ENCODE assay signal across 9 cellular contexts in the genomic region with DNA sequence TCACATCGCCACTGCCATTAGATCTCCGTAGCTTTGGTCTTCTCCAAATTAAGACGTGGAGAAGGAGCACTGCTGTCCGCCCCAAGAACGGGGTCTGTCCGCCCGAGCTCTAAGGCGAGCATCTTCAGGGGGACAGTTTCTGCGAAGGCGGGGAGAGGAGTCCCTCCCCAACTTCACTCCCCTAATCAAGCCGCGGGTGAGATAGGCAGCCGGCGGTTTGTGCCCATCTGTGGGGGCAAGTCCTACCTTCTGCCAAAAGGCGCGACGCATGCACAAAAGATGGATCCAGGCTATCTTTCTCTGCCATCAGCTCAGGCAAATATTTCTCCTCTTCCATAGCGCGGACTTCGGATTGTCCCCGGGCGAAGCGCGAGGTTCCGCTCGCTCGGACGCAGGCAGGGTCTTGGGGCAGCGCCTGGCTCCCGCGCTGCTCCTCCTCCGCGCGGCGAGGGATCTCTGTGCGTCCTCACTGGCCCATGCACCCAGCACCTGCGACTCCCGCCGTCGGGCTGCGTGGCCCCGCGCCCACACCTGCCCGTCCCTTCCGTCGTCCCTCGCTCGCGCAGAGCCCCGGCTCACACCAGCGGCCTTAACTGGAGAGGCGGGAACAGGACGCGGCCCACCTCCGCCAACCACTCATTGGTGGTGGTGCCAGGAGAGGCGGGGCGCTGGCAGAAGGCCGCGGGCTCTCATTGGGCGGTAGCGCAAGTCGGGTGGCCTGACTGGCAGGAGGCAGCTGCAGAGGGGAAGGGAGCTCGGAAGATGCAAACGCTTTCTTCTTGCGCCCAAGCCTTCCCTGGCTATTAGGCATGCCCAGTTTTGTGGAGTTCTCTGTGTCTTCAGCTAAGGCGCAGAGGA. TPM values are rescaled to one million over a fixed set of nuclear protein-coding genes. Genes with fewer than 3 reads are reported as not detected.
DNase-seq lines count a peak whose midpoint lies in the region; ATAC-seq and TF ChIP-seq lines count a peak whose summit lies in the region.
"Had no signal": no experiment of that assay in that cellular context is flagged by ENCODE, and none has a peak within 500 bp of the region (broad histone marks: within the 10 kb centered on the region; RNA-seq: fewer than 3 reads in every experiment).

A gene (minus strand): TSS at position 614 of the 858 bp plus-strand sequence.

- 3% methylated on average over 64 of the region's 66 CpGs for WGBS in esophagus muscularis mucosa
- 3 to 5% methylated on average over 12 to 62 of the region's 66 CpGs for WGBS in upper lobe of left lung, 2 donors

- peak within 1 kb of the TSS in 1 of 2 donors; percentile 7 for H3K9ac ChIP-seq in mucosa of rectum (ENCODE audit: low read depth in 1 of 2, low read length in 2 of 2)

- DNase-seq in GM12864 (ENCODE audit: low read depth) = peak; percentile 30
- peak; percentile 52 for DNase-seq in HS-5 (ENCODE audit: low read depth)
- DNase-seq in SK-N-DZ (ENCODE audit: low spot score) = peak; percentile 11
- DNase-seq in esophagus muscularis mucosa (ENCODE audit: extremely low spot score) = peak; percentile 93
- peak; percentile 91 to 98 for DNase-seq in upper lobe of left lung
- DNase-seq in cerebellar nuclear complex (lab: John Stamatoyannopoulos, UW) = no peak

- intact Hi-C loops in esophagus muscularis mucosa (cut with DNase I) = no loop called here

- H3K27me3 ChIP-seq in esophagus muscularis mucosa = peaks cover 0 to 21% (median 5%) of the 10 kb centered on the region in 4 donors
- H3K27me3 ChIP-seq in mucosa of rectum (ENCODE audit: control insufficient read depth in 2 of 2, insufficient read depth in 2 of 2, low read length in 2 of 2) = no peaks in the 10 kb centered on the region
- no peaks in the 10 kb centered on the region for H3K27me3 ChIP-seq in upper lobe of left lung

- H3K4me1 ChIP-seq in esophagus muscularis mucosa (peaks cover 0 to 16% (median 15%) of the 10 kb centered on the region in 4 donors), mucosa of rectum (ENCODE audit: control insufficient read depth in 2 of 2, insufficient read depth in 2 of 2, low read length in 2 of 2) (peaks cover 0 to 2% of the 10 kb centered on the region in 2 donors), upper lobe of left lung (peaks cover 0 to 21% (median 11%) of the 10 kb centered on the region in 4 donors)

- TF ChIP-seq POLR2A in esophagus muscularis mucosa (IDR thresholded peaks at IDR 0.05; ENCODE audit: low read depth) (no peak), upper lobe of left lung (IDR thresholded peaks at IDR 0.05) (peak in 2 of 4 donors; percentile 19 to 61)

- H3K36me3 ChIP-seq in esophagus muscularis mucosa (no peaks in the 10 kb centered on the region), mucosa of rectum (ENCODE audit: control insufficient read depth in 2 of 2, insufficient read depth in 2 of 2, low read length in 2 of 2) (no peaks in the 10 kb centered on the region), upper lobe of left lung (no peaks in the 10 kb centered on the region)

- H3K9me3 ChIP-seq in esophagus muscularis mucosa (no peaks in the 10 kb centered on the region), mucosa of rectum (ENCODE audit: control insufficient read depth in 2 of 2, low read length in 2 of 2) (no peaks in the 10 kb centered on the region), upper lobe of left lung (no peaks in the 10 kb centered on the region)

- ATAC-seq in GM21526 (IDR thresholded peaks at IDR 0.05; ENCODE audit: low FRiP score, unreplicated experiment) = peak; percentile 100
- ATAC-seq in upper lobe of left lung (ENCODE audit: low FRiP score in 2 of 2) = peak; percentile 99

- TF ChIP-seq EP300 in esophagus muscularis mucosa (IDR thresholded peaks at IDR 0.05) (no peak), upper lobe of left lung (IDR thresholded peaks at IDR 0.05) (no peak)

- H3K4me3 ChIP-seq in GM12864 (ENCODE audit: low read depth, low read length) (peak within 1 kb of the TSS; percentile 61), esophagus muscularis mucosa (peak within 1 kb of the TSS; percentile 45 to 63 (median 54)), mucosa of rectum (ENCODE audit: low read length in 2 of 2) (peak within 1 kb of the TSS; percentile 51 to 79), upper lobe of left lung (peak within 1 kb of the TSS; percentile 56 to 73 (median 68))

- H3K27ac ChIP-seq in esophagus muscularis mucosa (replicated peaks in 1 of 4) (peak within 1 kb of the TSS in 1 of 4 donors; percentile 25), mucosa of rectum (ENCODE audit: low read depth in 2 of 2, low read length in 2 of 2) (peak within 1 kb of the TSS in 1 of 2 donors; percentile 25), upper lobe of left lung (peak within 1 kb of the TSS; percentile 29 to 84 (median 58))

- TF ChIP-seq CTCF in GM12864 (IDR thresholded peaks at IDR 0.05; ENCODE audit: low read depth, low read length, missing control alignments) (no peak), esophagus muscularis mucosa (IDR thresholded peaks at IDR 0.05) (no peak), upper lobe of left lung (IDR thresholded peaks at IDR 0.05) (no peak)

RNA-seq across cellular contexts. Expression of the gene that starts here (rescaled TPM):
- polyA plus RNA-seq in SK-N-DZ (2014; cell fraction: cytosol; rRNA removed) = not detected in 2 replicates
- polyA plus RNA-seq in SK-N-DZ (2014; cell fraction: nucleus; rRNA removed) = not detected in 2 replicates
- total RNA-seq in esophagus muscularis mucosa = 1 to 10 TPM in 1 of 4 donors, under 1 TPM in 2, not detected in 1; 0.17 to 1.7 (median 0.32) TPM
- total RNA-seq in upper lobe of left lung = 10 to 100 TPM in 4 of 6 donors, 1 to 10 TPM in 2; 5.4 to 48.2 (median 17.9) TPM
- polyA plus RNA-seq: naive thymus-derived CD8-positive, alpha-beta T cell had no signal

Comparison
In these comparisons a context has a peak if more than half of its experiments do, and no peak if none do; other contexts are left out.
1. DNase-seq: peak in GM12864 (single experiment), HS-5 (single experiment), SK-N-DZ (single experiment), esophagus muscularis mucosa (single experiment) and upper lobe of left lung (2 of 2); none in cerebellar nuclear complex (0 of 2).
2. Peak in every context shown above with its lines, with median percentiles within 50 percentile points of each other: H3K4me3 ChIP-seq.